In genomic region chr9:129374231-129374630, GRCh38 we compare ENCODE assay signal across 35 cellular contexts.
"Had no signal": no experiment of that assay in that cellular context is flagged by ENCODE, and none has a peak within 500 bp of the region (broad histone marks: within the 10 kb centered on the region; RNA-seq: fewer than 3 reads in every experiment).

No MANE protein-coding gene starts in this region.

- DNase-seq: Karpas-422, Kasumi-1, MG63, MM.1S, NCI-H1048, NCI-H1092, NCI-H1092 treated with DMSO at 0.1 percent for 48 hours, NCI-H1105, NCI-H1105 treated with DMSO at 0.1 percent for 48 hours, NCI-H1417, NCI-H1417 treated with DMSO at 0.1 percent for 48 hours, NCI-H1436, NCI-H1436 treated with DMSO at 0.1 percent for 48 hours, NCI-H146, NCI-H1694, NCI-H1694 treated with DMSO at 0.1 percent for 48 hours, NCI-H187, NCI-H187 treated with DMSO at 0.1 percent for 48 hours, NCI-H1930, NCI-H2029, NCI-H2029 treated with DMSO at 0.1 percent for 48 hours, NCI-H2081, NCI-H2081 treated with DMSO at 0.1 percent for 48 hours, NCI-H2107, NCI-H2171, NCI-H2171 treated with DMSO at 0.1 percent for 48 hours, NCI-H2227 treated with DMSO at 0.1 percent for 48 hours, NCI-H226, NCI-H345, NCI-H446, NCI-H446 treated with DMSO at 0.1 percent for 48 hours, NCI-H510A, NCI-H510A treated with DMSO at 0.1 percent for 48 hours, NCI-H524 had no signal

- H3K36me3 ChIP-seq: MG63 had no signal

- H3K27me3 ChIP-seq: MG63 had no signal

- H3K27ac ChIP-seq: KMS-11 had no signal

- H3K4me3 ChIP-seq: MG63 had no signal
